Comparison of ENCODE assay signal across 8 cellular contexts in genomic region chr10:102055647-102056419, GRCh38. TPM values are rescaled to one million over a fixed set of nuclear protein-coding genes. Genes with fewer than 3 reads are reported as not detected.
DNase-seq lines count a peak whose midpoint lies in the region; ATAC-seq and TF ChIP-seq lines count a peak whose summit lies in the region.

ARMH3 (minus strand) TSS chr10:102056173; CDS start chr10:102040114, 16,059 bp downstream.

- H3K27me3 Mint-ChIP-seq in activated CD4-positive, alpha-beta T cell treated with anti-CD3 and anti-CD28 coated beads for 36 hours, result no peaks in the 10 kb centered on the region

- H3K4me3 Mint-ChIP-seq in activated CD4-positive, alpha-beta T cell treated with anti-CD3 and anti-CD28 coated beads for 36 hours, result peak within 1 kb of the TSS; percentile 95

- H3K4me3 ChIP-seq in choroid plexus epithelial cell (ENCODE audit: low read depth, low read length), result peak within 1 kb of the TSS; percentile 95

- CTCF ChIA-PET in activated CD4-positive, alpha-beta T cell treated with anti-CD3 and anti-CD28 coated beads for 36 hours (lab: Charles Lee), result interaction anchor here (0.6 to 0.8 kb wide), 3 partner anchors 10 to 168 kb away, joined by 3 read pairs; partner anchors contain the start of gene HPS6

- peak within 1 kb of the TSS; percentile 93 for H3K27ac Mint-ChIP-seq in activated CD4-positive, alpha-beta T cell treated with anti-CD3 and anti-CD28 coated beads for 36 hours

- TF ChIP-seq CTCF in choroid plexus epithelial cell (conservative IDR thresholded peaks at IDR 0.05; ENCODE audit: low read depth, low read length), result no peak

- H3K36me3 Mint-ChIP-seq in activated CD4-positive, alpha-beta T cell treated with anti-CD3 and anti-CD28 coated beads for 36 hours (ENCODE audit: low read depth), result no peaks in the 10 kb centered on the region

- POLR2A ChIA-PET in activated CD4-positive, alpha-beta T cell treated with anti-CD3 and anti-CD28 coated beads for 36 hours (lab: Charles Lee), result interaction anchor here (0.8 to 1.5 kb wide), 2 partner anchors 33 to 238 kb away, joined by 3 to 4 read pairs; partner anchors contain the start of gene OGA

- ATAC-seq in GM19043 (IDR thresholded peaks at IDR 0.05; ENCODE audit: low read depth, unreplicated experiment) (peak; percentile 96), HG03378 (IDR thresholded peaks at IDR 0.05; ENCODE audit: unreplicated experiment) (peak; percentile 79)
- ATAC-seq in activated CD4-positive, alpha-beta T cell treated with anti-CD3 and anti-CD28 coated beads for 36 hours, result peak; percentile 98

- intact Hi-C loops in activated CD4-positive, alpha-beta T cell treated with anti-CD3 and anti-CD28 coated beads for 36 hours (cut with DNase I, micrococcal nuclease), result loop anchor here (1.0 kb wide), 7 partner anchors 9 to 1025 kb away; partner anchors contain the start of genes HPS6 (in 2 of the 2), ACTR1A (in 1 of the 2), DPCD (in 1 of the 2) and NOLC1 (in 1 of the 2)

- DNase-seq in AG20443 (ENCODE audit: low spot score), result peak; percentile 98
- DNase-seq in NCI-H510A (lab: John Stamatoyannopoulos, UW), result peak; percentile 97
- DNase-seq in activated CD4-positive, alpha-beta T cell treated with anti-CD3 and anti-CD28 coated beads for 36 hours, result peak; percentile 96
- DNase-seq in choroid plexus epithelial cell (ENCODE audit: low read depth), result peak; percentile 99
- DNase-seq in kidney tubule cell (ENCODE audit: low spot score), result peak; percentile 97
- peak; percentile 66 to 89 (median 74) for DNase-seq in stimulated activated CD4-positive, alpha-beta T cell treated with anti-CD3 and anti-CD28 coated beads, Interleukin-1b, Interleukin-23, amount 100 ng/mL, for 24 hours (ENCODE audit: low read depth in 4 of 4, low spot score in 1 of 4)

- H3K4me1 Mint-ChIP-seq in activated CD4-positive, alpha-beta T cell treated with anti-CD3 and anti-CD28 coated beads for 36 hours, result peaks cover 40% of the 10 kb centered on the region

- H3K9me3 Mint-ChIP-seq in activated CD4-positive, alpha-beta T cell treated with anti-CD3 and anti-CD28 coated beads for 36 hours (ENCODE audit: low read depth), result no peaks in the 10 kb centered on the region

RNA-seq across cellular contexts. Expression of gene ARMH3, which starts in this region (rescaled TPM):
- total RNA-seq in activated CD4-positive, alpha-beta T cell treated with anti-CD3 and anti-CD28 coated beads for 36 hours, result 10 to 100 TPM; 16.0 to 21.0 TPM

Comparison
In these comparisons a context has a peak if more than half of its experiments do, and no peak if none do; other contexts are left out.
1. Peak in every context shown above with its lines: DNase-seq, ATAC-seq and H3K4me3 ChIP-seq.